Comparison of ENCODE assay signal across 8 cellular contexts in the genomic region with DNA sequence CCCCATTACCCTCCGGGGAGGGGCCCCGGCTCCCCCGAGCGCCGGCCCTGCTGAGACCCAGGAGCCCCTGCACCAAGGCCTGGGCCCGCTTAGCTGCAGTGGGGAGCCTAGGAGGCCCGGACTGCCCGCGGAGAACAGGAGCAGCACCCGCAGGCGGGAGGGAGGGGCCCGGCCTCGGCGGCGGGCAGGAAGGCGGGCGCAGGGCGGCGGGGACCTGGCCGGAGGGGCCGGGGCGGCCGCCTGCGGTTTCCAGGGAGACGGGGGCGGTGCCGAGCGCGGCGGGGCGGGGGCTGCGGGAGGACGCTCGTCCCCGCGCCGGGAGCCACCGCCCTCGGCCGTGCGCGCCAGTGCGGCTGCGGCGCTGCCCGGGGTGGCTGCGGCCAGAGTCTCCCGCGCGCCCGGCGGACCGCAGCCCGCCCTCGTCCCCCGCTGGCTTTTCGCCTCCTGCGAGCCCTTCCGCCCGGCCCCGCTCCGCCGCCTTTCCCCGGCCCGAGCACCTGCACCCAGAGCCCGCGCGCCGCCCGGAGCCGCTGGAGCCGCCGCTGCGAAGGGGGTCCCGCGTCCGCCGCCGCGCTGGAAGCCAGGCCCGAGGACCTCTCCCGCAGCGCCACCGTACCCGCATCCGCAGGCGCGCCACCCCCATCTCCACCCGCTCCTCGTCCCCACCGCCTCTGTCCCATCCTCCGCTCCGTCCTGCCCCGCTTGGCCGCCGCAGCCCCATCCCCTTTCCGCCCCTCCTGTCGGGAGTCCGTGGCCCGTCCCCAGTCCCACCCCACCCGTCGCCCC. TPM values are rescaled to one million over a fixed set of nuclear protein-coding genes. Genes with fewer than 3 reads are reported as not detected.
DNase-seq lines count a peak whose midpoint lies in the region; FAIRE-seq and TF ChIP-seq lines count a peak whose summit lies in the region.

No MANE protein-coding gene starts in this region.

- H2BK12ac ChIP-seq in mesenchymal stem cell (ENCODE audit: low read length in 2 of 2): peak overlapping the region in 1 of 2 experiments; percentile 74

- no TSS peak for BruUV-seq in endothelial cell of umbilical vein (replicated peaks; lab: Mats Ljungman, UMichigan)

- H4K8ac ChIP-seq in mesenchymal stem cell (ENCODE audit: low read length): no peak overlapping the region

- H3K4me3 ChIP-seq in endothelial cell of umbilical vein (replicated peaks in 1 of 3; ENCODE audit: insufficient read depth in 1 of 3, low read depth in 1 of 3, low read length in 3 of 3): peak overlapping the region; percentile 17 to 40 (median 30)
- H3K4me3 ChIP-seq in mesenchymal stem cell (ENCODE audit: insufficient read depth in 1 of 2, low read depth in 1 of 2, low read length in 2 of 2): peak overlapping the region; percentile 62 to 64
- H3K4me3 ChIP-seq in thyroid gland (replicated peaks in 1 of 3): peak overlapping the region in 1 of 3 donors; percentile 37

- no peak for DNase-seq in activated naive CD4-positive, alpha-beta T cell treated with anti-CD3 and anti-CD28 coated beads for 36 hours
- no peak for DNase-seq in activated naive CD4-positive, alpha-beta T cell treated with Interleukin-2 at 50 U/mL for 16 hours
- DNase-seq in RPMI7951 (ENCODE audit: low read depth) (peak; percentile 60), endothelial cell of umbilical vein (ENCODE audit: low read depth, low spot score) (peak; percentile 11), mesenchymal stem cell (peak; percentile 56), thyroid gland (peak; percentile 73), NCI-H2107 (lab: John Stamatoyannopoulos, UW) (no peak), activated gamma-delta T cell treated with Interleukin-2 at 50 U/mL for 16 hours (no peak)

- H3K27me3 ChIP-seq in endothelial cell of umbilical vein (ENCODE audit: control insufficient read depth in 2 of 2, insufficient read depth in 2 of 2, low read length in 2 of 2) (peaks cover 22 to 24% of the 10 kb centered on the region in 2 experiments), mesenchymal stem cell (ENCODE audit: control insufficient read depth in 1 of 2, insufficient read depth in 1 of 2, low read length in 2 of 2) (peaks cover 10 to 30% of the 10 kb centered on the region in 2 experiments), thyroid gland (no peaks in the 10 kb centered on the region)

- H3K27ac Mint-ChIP-seq in activated naive CD4-positive, alpha-beta T cell treated with anti-CD3 and anti-CD28 coated beads for 36 hours: no peak overlapping the region

- H3K79me1 ChIP-seq in mesenchymal stem cell (replicated peaks; ENCODE audit: low read length, poor library complexity, severe bottlenecking): peaks cover 32% of the 10 kb centered on the region

- POLR2A ChIA-PET in endothelial cell of umbilical vein (lab: Charles Lee): no interaction called here

- WGBS in mesenchymal stem cell: 3% methylated on average over 30 of the region's 102 CpGs
- WGBS in thyroid gland, 2 donors: 2 to 3% methylated on average over 13 to 28 of the region's 102 CpGs

- FAIRE-seq in endothelial cell of umbilical vein (lab: Jason Lieb, UNC): no peak

- no peak overlapping the region for H2BK5ac ChIP-seq in mesenchymal stem cell (ENCODE audit: low read depth, low read length, poor library complexity, severe bottlenecking)

- H4K20me1 ChIP-seq in endothelial cell of umbilical vein (replicated peaks; ENCODE audit: control insufficient read depth, extremely low read depth, insufficient read depth, low read length): no peaks in the 10 kb centered on the region

- TF ChIP-seq POLR2A in endothelial cell of umbilical vein (IDR thresholded peaks at IDR 0.05; ENCODE audit: low read depth, low read length) (no peak), thyroid gland (IDR thresholded peaks at IDR 0.05) (peak in 1 of 2 donors; percentile 41)

- H3K4me2 ChIP-seq in endothelial cell of umbilical vein (ENCODE audit: insufficient read depth, low read length) (peak overlapping the region; percentile 44), mesenchymal stem cell (ENCODE audit: low read length, poor library complexity, severe bottlenecking) (peak overlapping the region; percentile 93)

- H3K36me3 ChIP-seq in endothelial cell of umbilical vein (ENCODE audit: control insufficient read depth in 2 of 2, extremely low read depth in 1 of 2, insufficient read depth in 2 of 2, low read length in 2 of 2) (no peaks in the 10 kb centered on the region), mesenchymal stem cell (ENCODE audit: control insufficient read depth in 1 of 2, insufficient read depth in 2 of 2, low read depth in 1 of 2, low read length in 2 of 2) (peaks cover 0 to 8% of the 10 kb centered on the region in 2 experiments), thyroid gland (no peaks in the 10 kb centered on the region)

- H3K9me1 ChIP-seq in endothelial cell of umbilical vein (replicated peaks; ENCODE audit: control insufficient read depth, extremely low read depth, insufficient read depth, low read length): no peaks in the 10 kb centered on the region

- H3K4me1 ChIP-seq in endothelial cell of umbilical vein (ENCODE audit: control insufficient read depth, extremely low read depth, insufficient read depth, low read length): no peaks in the 10 kb centered on the region
- H3K4me1 ChIP-seq in mesenchymal stem cell (ENCODE audit: control insufficient read depth, insufficient read depth, low read depth, low read length): peaks cover 52% of the 10 kb centered on the region
- H3K4me1 ChIP-seq in thyroid gland: peaks cover 9 to 32% of the 10 kb centered on the region in 2 donors

- H3K4ac ChIP-seq in mesenchymal stem cell (ENCODE audit: low read depth in 1 of 2, low read length in 2 of 2): peak overlapping the region in 1 of 2 experiments; percentile 16

- dilution Hi-C loops in endothelial cell of umbilical vein (cut with MboI; ENCODE audit: extremely low pct_ligation_motif_present, low sequenced_read_pairs): no loop called here

- peaks cover 40% of the 10 kb centered on the region for H3K27me3 Mint-ChIP-seq in activated naive CD4-positive, alpha-beta T cell treated with anti-CD3 and anti-CD28 coated beads for 36 hours (ENCODE audit: low read depth)

- H2BK120ac ChIP-seq in mesenchymal stem cell (ENCODE audit: low read depth, low read length): no peak overlapping the region

- no peak overlapping the region for H4K91ac ChIP-seq in mesenchymal stem cell (ENCODE audit: low read length)

- TF ChIP-seq CTCF in endothelial cell of umbilical vein (IDR thresholded peaks at IDR 0.05; ENCODE audit: extremely low read depth in 1 of 2, insufficient read depth in 1 of 2, low read depth in 1 of 2, low read length in 2 of 2) (no peak), thyroid gland (IDR thresholded peaks at IDR 0.05) (no peak)

- no peaks in the 10 kb centered on the region for H3K9me3 Mint-ChIP-seq in activated naive CD4-positive, alpha-beta T cell treated with anti-CD3 and anti-CD28 coated beads for 36 hours

- no peak overlapping the region for H2AK5ac ChIP-seq in mesenchymal stem cell (ENCODE audit: low read length, severe bottlenecking)

- intact Hi-C loops in activated naive CD4-positive, alpha-beta T cell treated with anti-CD3 and anti-CD28 coated beads for 36 hours (cut with micrococcal nuclease): no loop called here
- intact Hi-C loops in endothelial cell of umbilical vein (cut with micrococcal nuclease) (loop anchor here (1.0 kb wide), 1 partner anchor 17 kb away; a partner anchor contains a TSS), thyroid gland (cut with DNase I) (no loop called here)

- peaks cover 11% of the 10 kb centered on the region for H3K4me1 Mint-ChIP-seq in activated naive CD4-positive, alpha-beta T cell treated with anti-CD3 and anti-CD28 coated beads for 36 hours (ENCODE audit: low read depth)

- peak overlapping the region in 1 of 2 experiments; percentile 94 for H3K23ac ChIP-seq in mesenchymal stem cell (ENCODE audit: low read length in 2 of 2)

- H3K18ac ChIP-seq in mesenchymal stem cell (ENCODE audit: low read depth in 1 of 2, low read length in 2 of 2): peak overlapping the region; percentile 40 to 90

- no peaks in the 10 kb centered on the region for H3K79me2 ChIP-seq in endothelial cell of umbilical vein (ENCODE audit: control insufficient read depth, insufficient read depth, low read length)

- H3K9ac ChIP-seq in endothelial cell of umbilical vein (replicated peaks; ENCODE audit: extremely low read depth, insufficient read depth, low read length) (no peak overlapping the region), mesenchymal stem cell (ENCODE audit: low read length) (peak overlapping the region; percentile 29)

- peak overlapping the region; percentile 18 for H3K4me3 Mint-ChIP-seq in activated naive CD4-positive, alpha-beta T cell treated with anti-CD3 and anti-CD28 coated beads for 36 hours

- H3K27ac ChIP-seq in endothelial cell of umbilical vein (ENCODE audit: insufficient read depth, low read depth, low read length): no peak overlapping the region
- no peak overlapping the region for H3K27ac ChIP-seq in mesenchymal stem cell (ENCODE audit: low read length, poor library complexity, severe bottlenecking)
- no peak overlapping the region for H3K27ac ChIP-seq in thyroid gland

- H2AFZ ChIP-seq in endothelial cell of umbilical vein (ENCODE audit: low read depth, low read length) (peak overlapping the region; percentile 61), mesenchymal stem cell (ENCODE audit: low read depth, low read length) (peak overlapping the region; percentile 44)

- CTCF ChIA-PET in activated naive CD4-positive, alpha-beta T cell treated with anti-CD3 and anti-CD28 coated beads for 36 hours (lab: Charles Lee): no interaction called here
- CTCF ChIA-PET in endothelial cell of umbilical vein (lab: Charles Lee): no interaction called here

- H3K9me3 ChIP-seq in endothelial cell of umbilical vein (replicated peaks; ENCODE audit: control insufficient read depth, insufficient read depth, low read length) (no peaks in the 10 kb centered on the region), mesenchymal stem cell (ENCODE audit: control insufficient read depth, low read length) (no peaks in the 10 kb centered on the region), thyroid gland (no peaks in the 10 kb centered on the region)

- H2BK15ac ChIP-seq in mesenchymal stem cell (ENCODE audit: low read depth, poor library complexity, severe bottlenecking): peak overlapping the region; percentile 49

- H3K36me3 Mint-ChIP-seq in activated naive CD4-positive, alpha-beta T cell treated with anti-CD3 and anti-CD28 coated beads for 36 hours (ENCODE audit: low read depth): no peaks in the 10 kb centered on the region

- peak overlapping the region in 1 of 2 experiments; percentile 86 for H3K14ac ChIP-seq in mesenchymal stem cell (ENCODE audit: low read length in 2 of 2)

RNA-seq across cellular contexts. Expression of a gene that starts 17.2 kb away (rescaled TPM):
- 1 to 10 TPM; 1.2 to 1.5 TPM for total RNA-seq in activated naive CD4-positive, alpha-beta T cell treated with anti-CD3 and anti-CD28 coated beads for 36 hours
- total RNA-seq in RPMI7951 (2014; rRNA removed; shearing (Covaris generic)): 13.9 and 24.1 TPM in 2 replicates
- 23.9 and 31.1 TPM in 2 replicates for total RNA-seq in endothelial cell of umbilical vein
- polyA plus RNA-seq in endothelial cell of umbilical vein: 9.6 and 10.4 TPM in 2 replicates
- 7.1 and 9.7 TPM in 2 replicates for polyA plus RNA-seq in endothelial cell of umbilical vein (2011; cell fraction: cytosol; rRNA removed)
- 8.2 and 9.6 TPM in 2 replicates for polyA plus RNA-seq in endothelial cell of umbilical vein (2011; cell fraction: nucleus; rRNA removed)
- 12.5 and 15.5 TPM in 2 replicates for polyA plus RNA-seq in endothelial cell of umbilical vein (2012)
- 5.2 and 6.3 TPM in 2 replicates for polyA minus RNA-seq in endothelial cell of umbilical vein
- polyA minus RNA-seq in endothelial cell of umbilical vein (2011; cell fraction: cytosol; rRNA and poly(A)+ RNA removed): 49.9 TPM
- polyA minus RNA-seq in endothelial cell of umbilical vein (2011; cell fraction: nucleus; rRNA and poly(A)+ RNA removed): 3.1 and 5.9 TPM in 2 replicates
- 65.7 TPM for polyA plus RNA-seq in mesenchymal stem cell (2013, experiment 1 of 2)
- polyA plus RNA-seq in mesenchymal stem cell (2013, experiment 2 of 2): 65.6 TPM
- total RNA-seq in thyroid gland: 10 to 100 TPM; 14.1 to 35.5 (median 26.8) TPM

Comparison
In these comparisons a context has a peak if more than half of its experiments do, and no peak if none do; other contexts are left out.
1. DNase-seq: peak in RPMI7951 (single experiment), endothelial cell of umbilical vein (single experiment), mesenchymal stem cell (single experiment) and thyroid gland (2 of 2); none in activated naive CD4-positive, alpha-beta T cell treated with anti-CD3 and anti-CD28 coated beads for 36 hours (single experiment), activated naive CD4-positive, alpha-beta T cell treated with Interleukin-2 at 50 U/mL for 16 hours (single experiment), NCI-H2107 (single experiment) and activated gamma-delta T cell treated with Interleukin-2 at 50 U/mL for 16 hours (single experiment).